Comparison of ENCODE assay signal across 1 cellular context in genomic region chr12:26608706-26609105, GRCh38.
TF ChIP-seq lines count a peak whose summit lies in the region.

No MANE protein-coding gene starts in this region.

TF ChIP-seq in WTC11, 78 proteins besides CTCF, POLR2A, EP300 and RAD21 (continued from another document):
- no peak for TF ChIP-seq ATF6 (CRISPR knock-in tag; IDR thresholded peaks at IDR 0.05)
- no peak for TF ChIP-seq HMGA2 (CRISPR knock-in tag; IDR thresholded peaks at IDR 0.05)
- TF ChIP-seq ZBTB43 (CRISPR knock-in tag; IDR thresholded peaks at IDR 0.05): no peak
- TF ChIP-seq AFF4 (CRISPR knock-in tag; IDR thresholded peaks at IDR 0.05; ENCODE audit: borderline replicate concordance): no peak
